8 cellular contexts compared by ENCODE assay signal in genomic region chrX:123959281-123960063, GRCh38. TPM values are rescaled to one million over a fixed set of nuclear protein-coding genes. Genes with fewer than 3 reads are reported as not detected.
DNase-seq lines count a peak whose midpoint lies in the region; ATAC-seq and TF ChIP-seq lines count a peak whose summit lies in the region.

No MANE protein-coding gene starts in this region.

- H3K4me2 ChIP-seq in osteoblast (ENCODE audit: insufficient read depth, low read length) = peak overlapping the region; percentile 79

- H4K20me1 ChIP-seq in osteoblast (ENCODE audit: insufficient read depth, low read length) = peaks cover 6% of the 10 kb centered on the region

- H3K27me3 Mint-ChIP-seq in activated T-cell treated with anti-CD3 and anti-CD28 coated beads, Interleukin-2, amount 50 U/mL, for 24 hours = peaks cover 11% of the 10 kb centered on the region
- H3K27me3 Mint-ChIP-seq in activated naive CD8-positive, alpha-beta T cell = no peaks in the 10 kb centered on the region

- H3K4me3 ChIP-seq in osteoblast (ENCODE audit: insufficient read depth, low read length) = peak overlapping the region; percentile 75

- H2AFZ ChIP-seq in osteoblast (ENCODE audit: low read length) = peak overlapping the region; percentile 80

- no peaks in the 10 kb centered on the region for H3K36me3 ChIP-seq in osteoblast (ENCODE audit: insufficient read depth, low read length)

- no peak for DNase-seq in activated T-cell treated with anti-CD3 and anti-CD28 coated beads, Interleukin-2, amount 50 U/mL, for 24 hours
- DNase-seq in activated T-cell treated with anti-CD3 and anti-CD28 coated beads, Interleukin-2, amount 50 U/mL, for 48 hours = no peak
- DNase-seq in NCI-H2227 treated with DMSO at 0.1 percent for 48 hours (lab: John Stamatoyannopoulos, UW) (peak; percentile 85), Right ventricle myocardium superior (peak; percentile 72), osteoblast (ENCODE audit: insufficient read length, low spot score, missing footprints) (peak; percentile 73)

- H3K4me1 Mint-ChIP-seq in activated T-cell treated with anti-CD3 and anti-CD28 coated beads, Interleukin-2, amount 50 U/mL, for 24 hours (ENCODE audit: low read depth) = peaks cover 13% of the 10 kb centered on the region
- H3K4me1 Mint-ChIP-seq in activated naive CD8-positive, alpha-beta T cell (ENCODE audit: low read depth) = peaks cover 17% of the 10 kb centered on the region

- H3K4me3 Mint-ChIP-seq in activated T-cell treated with anti-CD3 and anti-CD28 coated beads, Interleukin-2, amount 50 U/mL, for 24 hours = peak overlapping the region; percentile 93
- H3K4me3 Mint-ChIP-seq in activated naive CD8-positive, alpha-beta T cell = peak overlapping the region; percentile 99

- peaks cover 27% of the 10 kb centered on the region for H3K36me3 Mint-ChIP-seq in activated T-cell treated with anti-CD3 and anti-CD28 coated beads, Interleukin-2, amount 50 U/mL, for 24 hours (ENCODE audit: low read depth)
- H3K36me3 Mint-ChIP-seq in activated naive CD8-positive, alpha-beta T cell = no peaks in the 10 kb centered on the region

- H3K27ac ChIP-seq in osteoblast (ENCODE audit: low read depth, low read length) = peak overlapping the region; percentile 69

- H3K9me3 ChIP-seq in osteoblast (ENCODE audit: low read depth, low read length) = no peaks in the 10 kb centered on the region

- no peak for TF ChIP-seq CTCF in osteoblast (IDR thresholded peaks at IDR 0.05; ENCODE audit: extremely low read depth, low read depth, low read length)

- H3K4me1 ChIP-seq in osteoblast (ENCODE audit: insufficient read depth, low read length) = peaks cover 13% of the 10 kb centered on the region

- ATAC-seq in Right ventricle myocardium superior (ENCODE audit: poor library complexity) (peak; percentile 28), GM21528 (IDR thresholded peaks at IDR 0.05; ENCODE audit: low FRiP score, unreplicated experiment) (no peak), HG03457 (IDR thresholded peaks at IDR 0.05; ENCODE audit: unreplicated experiment) (no peak)

- no peaks in the 10 kb centered on the region for H3K9me3 Mint-ChIP-seq in activated T-cell treated with anti-CD3 and anti-CD28 coated beads, Interleukin-2, amount 50 U/mL, for 24 hours
- no peaks in the 10 kb centered on the region for H3K9me3 Mint-ChIP-seq in activated naive CD8-positive, alpha-beta T cell (ENCODE audit: low read depth)

- intact Hi-C loops in Right ventricle myocardium superior (cut with DNase I) = no loop called here

- peak overlapping the region; percentile 99 for H3K27ac Mint-ChIP-seq in activated T-cell treated with anti-CD3 and anti-CD28 coated beads, Interleukin-2, amount 50 U/mL, for 24 hours
- H3K27ac Mint-ChIP-seq in activated naive CD8-positive, alpha-beta T cell = peak overlapping the region; percentile 98

- peaks cover 26% of the 10 kb centered on the region for H3K79me2 ChIP-seq in osteoblast (ENCODE audit: insufficient read depth, low read length)

- no peaks in the 10 kb centered on the region for H3K27me3 ChIP-seq in osteoblast (ENCODE audit: insufficient read depth, low read length)

RNA-seq across cellular contexts. Expression of gene STAG2, which starts 2.0 kb away (rescaled TPM):
- total RNA-seq in Right ventricle myocardium superior = 30.0 TPM
- total RNA-seq in osteoblast = 84.3 and 91.2 TPM in 2 replicates

Comparison
In these comparisons a context has a peak if more than half of its experiments do, and no peak if none do; other contexts are left out.
1. DNase-seq: peak in NCI-H2227 treated with DMSO at 0.1 percent for 48 hours (single experiment), Right ventricle myocardium superior (single experiment) and osteoblast (single experiment); none in activated T-cell treated with anti-CD3 and anti-CD28 coated beads, Interleukin-2, amount 50 U/mL, for 24 hours (single experiment) and activated T-cell treated with anti-CD3 and anti-CD28 coated beads, Interleukin-2, amount 50 U/mL, for 48 hours (0 of 2).